ENCODE assay signal across 8 cellular contexts in genomic region chr1:180155202-180155682, GRCh38. TPM values are rescaled to one million over a fixed set of nuclear protein-coding genes. Genes with fewer than 3 reads are reported as not detected.
A peak's percentile ranks its signal among the peaks of the same experiment; 100 is the strongest.
DNase-seq lines count a peak whose midpoint lies in the region; ATAC-seq and TF ChIP-seq lines count a peak whose summit lies in the region.

No MANE protein-coding gene starts in this region.

- H3K27ac ChIP-seq in ACC112 (ENCODE audit: low read depth, low read length) (peak overlapping the region; percentile 71; the same call in 1 of the 2 replicates), SJCRH30 (no peak overlapping the region), colonic mucosa (peak overlapping the region; percentile 88), thymus (ENCODE audit: low read depth) (no peak overlapping the region)

- TF ChIP-seq CTCF in colonic mucosa (IDR thresholded peaks at IDR 0.05), result no peak

- DNase-seq in SJCRH30 (peak in 1 of 2 experiments; percentile 23), colonic mucosa (peak; percentile 47), medulla oblongata (ENCODE audit: extremely low spot score) (peak; percentile 22), T1000 (lab: John Stamatoyannopoulos, UW) (no peak)
- DNase-seq in effector CD4-positive, alpha-beta T cell, result no peak

- H3K27me3 ChIP-seq in ACC112 (ENCODE audit: insufficient read depth, low read length) (no peaks in the 10 kb centered on the region), SJCRH30 (no peaks in the 10 kb centered on the region), colonic mucosa (no peaks in the 10 kb centered on the region), thymus (ENCODE audit: control insufficient read depth, insufficient read depth) (no peaks in the 10 kb centered on the region)

- peaks cover 59% of the 10 kb centered on the region for H3K79me2 ChIP-seq in ACC112 (ENCODE audit: control insufficient read depth, insufficient read depth, low read length, unreplicated experiment)

- WGBS in thymus, result 4% methylated on average over 26 of the region's 26 CpGs

- H3K36me3 ChIP-seq in ACC112 (ENCODE audit: insufficient read depth, low read length), result peaks cover 5% of the 10 kb centered on the region; the same call in 1 of the 2 replicates
- no peaks in the 10 kb centered on the region for H3K36me3 ChIP-seq in SJCRH30
- no peaks in the 10 kb centered on the region for H3K36me3 ChIP-seq in colonic mucosa
- H3K36me3 ChIP-seq in thymus (ENCODE audit: control insufficient read depth, insufficient read depth), result no peaks in the 10 kb centered on the region

- intact Hi-C loops in colonic mucosa (cut with DNase I), result no loop called here

- peak; percentile 7 for ATAC-seq in GM21447 (IDR thresholded peaks at IDR 0.05; ENCODE audit: unreplicated experiment)

- H3K9me3 ChIP-seq in SJCRH30 (replicated peaks), result no peaks in the 10 kb centered on the region
- H3K9me3 ChIP-seq in colonic mucosa, result no peaks in the 10 kb centered on the region
- H3K9me3 ChIP-seq in thymus (ENCODE audit: control insufficient read depth), result no peaks in the 10 kb centered on the region

- H3K4me1 ChIP-seq in ACC112 (ENCODE audit: control insufficient read depth, insufficient read depth, low read length, unreplicated experiment) (peaks cover 57% of the 10 kb centered on the region), SJCRH30 (no peaks in the 10 kb centered on the region), colonic mucosa (peaks cover 31% of the 10 kb centered on the region), thymus (ENCODE audit: control insufficient read depth, insufficient read depth, low read length) (peaks cover 6% of the 10 kb centered on the region)

- peak overlapping the region; percentile 85 to 91 for H3K9ac ChIP-seq in colonic mucosa (ENCODE audit: low read depth in 2 of 2, low read length in 2 of 2)

- peak overlapping the region; percentile 56 for H2AFZ ChIP-seq in ACC112 (ENCODE audit: low read length, unreplicated experiment)

- H3K4me3 ChIP-seq in ACC112 (ENCODE audit: low read depth, low read length) (peak overlapping the region; percentile 78), SJCRH30 (peak overlapping the region; percentile 91), colonic mucosa (peak overlapping the region; percentile 100), thymus (ENCODE audit: low read length) (peak overlapping the region; percentile 81)

RNA-seq across cellular contexts. Expression of gene QSOX1, which starts 0.6 kb away (rescaled TPM):
- total RNA-seq in SJCRH30 (2014; rRNA removed; shearing (Covaris generic)), result 9.8 and 11.6 TPM in 2 replicates
- 100 to 1,000 TPM; 395 to 450 TPM for total RNA-seq in colonic mucosa
- 48.2 TPM for polyA plus RNA-seq in thymus

Comparison
In these comparisons a context has a peak if more than half of its experiments do, and no peak if none do; other contexts are left out.
1. H3K27ac ChIP-seq: peak in ACC112 (single experiment) and colonic mucosa (single experiment); none in SJCRH30 (single experiment) and thymus (single experiment).
2. DNase-seq: peak in colonic mucosa (single experiment) and medulla oblongata (single experiment); none in effector CD4-positive, alpha-beta T cell (single experiment) and T1000 (single experiment).
3. RNA of gene QSOX1, which starts 0.6 kb away (total RNA-seq): 395 to 450 TPM in colonic mucosa; 9.8 to 11.6 TPM in SJCRH30; every median in the first group is over 10 times any median in the second.
4. Peak in every context shown above with its lines, with median percentiles within 50 percentile points of each other: H3K4me3 ChIP-seq.